20 cellular contexts compared by ENCODE assay signal in genomic region chr16:81127051-81127450, GRCh38. TPM values are rescaled to one million over a fixed set of nuclear protein-coding genes. Genes with fewer than 3 reads are reported as not detected.
DNase-seq lines count a peak whose midpoint lies in the region; ATAC-seq and TF ChIP-seq lines count a peak whose summit lies in the region.
"Had no signal": no experiment of that assay in that cellular context is flagged by ENCODE, and none has a peak within 500 bp of the region (broad histone marks: within the 10 kb centered on the region; RNA-seq: fewer than 3 reads in every experiment).

No MANE protein-coding gene starts in this region.

- no peak overlapping the region for H3K4me3 Mint-ChIP-seq in stimulated activated naive CD8-positive, alpha-beta T cell treated with anti-CD3 and anti-CD28 coated beads, Interleukin-15, amount 100 ng/mL, for 72 hours
- H3K4me3 Mint-ChIP-seq: activated T-cell treated with anti-CD3 and anti-CD28 coated beads, Interleukin-2, amount 50 U/mL, for 72 hours had no signal

- intact Hi-C loops in body of pancreas (cut with DNase I), result no loop called here

- H3K27ac ChIP-seq in SJCRH30 (no peak overlapping the region), suprapubic skin (no peak overlapping the region), gastroesophageal sphincter (no peak overlapping the region), body of pancreas (no peak overlapping the region)

- H3K9me3 ChIP-seq in SJCRH30 (replicated peaks) (no peaks in the 10 kb centered on the region), suprapubic skin (no peaks in the 10 kb centered on the region), gastroesophageal sphincter (no peaks in the 10 kb centered on the region), body of pancreas (no peaks in the 10 kb centered on the region)

- WGBS in suprapubic skin, result 67% methylated on average over 3 of the region's 5 CpGs
- WGBS in gastroesophageal sphincter (ENCODE audit: low coverage in 1 of 2), 2 donors, result 73 to 75% methylated on average over 2 to 5 of the region's 5 CpGs
- WGBS in body of pancreas, 2 donors, result 59 to 68% methylated on average over 2 to 5 of the region's 5 CpGs

- H3K9me3 Mint-ChIP-seq in stimulated activated naive CD8-positive, alpha-beta T cell treated with anti-CD3 and anti-CD28 coated beads, Interleukin-15, amount 100 ng/mL, for 72 hours, result no peaks in the 10 kb centered on the region
- H3K9me3 Mint-ChIP-seq: activated T-cell treated with anti-CD3 and anti-CD28 coated beads, Interleukin-2, amount 50 U/mL, for 72 hours had no signal

- no peak overlapping the region for H3K27ac Mint-ChIP-seq in stimulated activated naive CD8-positive, alpha-beta T cell treated with anti-CD3 and anti-CD28 coated beads, Interleukin-15, amount 100 ng/mL, for 72 hours
- H3K27ac Mint-ChIP-seq: activated T-cell treated with anti-CD3 and anti-CD28 coated beads, Interleukin-2, amount 50 U/mL, for 72 hours had no signal

- no peak overlapping the region for H3K4me3 ChIP-seq in SJCRH30
- H3K4me3 ChIP-seq in fibroblast of mammary gland (ENCODE audit: control insufficient read depth, low read depth, low read length), result no peak overlapping the region
- H3K4me3 ChIP-seq in suprapubic skin, result no peak overlapping the region
- H3K4me3 ChIP-seq in gastroesophageal sphincter, result no peak overlapping the region
- H3K4me3 ChIP-seq in body of pancreas, result no peak overlapping the region

- in situ Hi-C loops in ACHN (cut with HindIII; ENCODE audit: low pct_ligation_motif_present, low pct_unique_long_range_greater_than_20kb, low sequenced_read_pairs), result no loop called here

- ATAC-seq in stimulated activated naive CD8-positive, alpha-beta T cell treated with anti-CD3 and anti-CD28 coated beads, Interleukin-15, amount 100 ng/mL, for 72 hours, result no peak
- ATAC-seq in gastroesophageal sphincter (no peak), body of pancreas (no peak)
- ATAC-seq: activated T-cell treated with anti-CD3 and anti-CD28 coated beads, Interleukin-2, amount 50 U/mL, for 72 hours; SK-N-SH treated with all-trans-retinoic acid at 6 μM for 48 hours; stimulated activated naive CD8-positive, alpha-beta T cell treated with anti-CD3 and anti-CD28 coated beads, Interleukin-15, Interleukin-2, amounts not matched to agents 100 U/mL and 50 U/mL, for 24 hours had no signal

- TF ChIP-seq CTCF in fibroblast of mammary gland (conservative IDR thresholded peaks at IDR 0.05; ENCODE audit: control insufficient read depth, insufficient read depth, low read depth, low read length), result no peak
- no peak for TF ChIP-seq CTCF in suprapubic skin (IDR thresholded peaks at IDR 0.05)
- no peak for TF ChIP-seq CTCF in gastroesophageal sphincter (IDR thresholded peaks at IDR 0.05)
- no peak for TF ChIP-seq CTCF in body of pancreas (IDR thresholded peaks at IDR 0.05)

- TF ChIP-seq POLR2A in suprapubic skin (IDR thresholded peaks at IDR 0.05) (no peak), gastroesophageal sphincter (IDR thresholded peaks at IDR 0.05) (no peak), body of pancreas (IDR thresholded peaks at IDR 0.05) (no peak)

- H3K4me1 ChIP-seq in SJCRH30, result no peaks in the 10 kb centered on the region
- no peaks in the 10 kb centered on the region for H3K4me1 ChIP-seq in suprapubic skin
- H3K4me1 ChIP-seq in gastroesophageal sphincter, result no peaks in the 10 kb centered on the region
- H3K4me1 ChIP-seq in body of pancreas, result no peaks in the 10 kb centered on the region

- no peaks in the 10 kb centered on the region for H3K4me1 Mint-ChIP-seq in stimulated activated naive CD8-positive, alpha-beta T cell treated with anti-CD3 and anti-CD28 coated beads, Interleukin-15, amount 100 ng/mL, for 72 hours

- H3K27me3 Mint-ChIP-seq in stimulated activated naive CD8-positive, alpha-beta T cell treated with anti-CD3 and anti-CD28 coated beads, Interleukin-15, amount 100 ng/mL, for 72 hours, result no peaks in the 10 kb centered on the region

- DNase-seq in ACHN (peak; percentile 49), GOT3 (lab: John Stamatoyannopoulos, UW) (peak; percentile 41), SJCRH30 (peak; percentile 5 to 6), fibroblast of mammary gland (ENCODE audit: low read depth) (peak; percentile 24), suprapubic skin (ENCODE audit: low spot score in 2 of 2) (no peak), body of pancreas (no peak)
- DNase-seq in stimulated activated naive CD8-positive, alpha-beta T cell treated with anti-CD3 and anti-CD28 coated beads, Interleukin-15, amount 100 ng/mL, for 72 hours, result no peak
- DNase-seq: activated CD4-positive, alpha-beta T cell treated with anti-CD3 and anti-CD28 coated beads, Interleukin-2, amount 50 U/mL, for 48 hours; activated T-cell treated with anti-CD3 and anti-CD28 coated beads, Interleukin-2, amount 50 U/mL, for 72 hours; amygdala; cortex of kidney; midbrain; MM.1S; NCI-H187; NCI-H510A treated with DMSO at 0.1 percent for 48 hours; retina; stimulated activated CD4-positive, alpha-beta T cell treated with anti-CD3 and anti-CD28 coated beads, Interleukin-15, amount 100 ng/mL, for 24 hours; stimulated activated naive CD8-positive, alpha-beta T cell treated with anti-CD3 and anti-CD28 coated beads, Interleukin-15, Interleukin-2, amounts not matched to agents 100 U/mL and 50 U/mL, for 24 hours had no signal

- H3K27me3 ChIP-seq in SJCRH30 (no peaks in the 10 kb centered on the region), suprapubic skin (no peaks in the 10 kb centered on the region), gastroesophageal sphincter (no peaks in the 10 kb centered on the region), body of pancreas (no peaks in the 10 kb centered on the region)

- TF ChIP-seq EP300 in suprapubic skin (IDR thresholded peaks at IDR 0.05) (no peak), gastroesophageal sphincter (IDR thresholded peaks at IDR 0.05) (no peak)

- H3K36me3 ChIP-seq in SJCRH30 (no peaks in the 10 kb centered on the region), suprapubic skin (peaks cover 4% of the 10 kb centered on the region), gastroesophageal sphincter (no peaks in the 10 kb centered on the region), body of pancreas (replicated peaks in 1 of 2; ENCODE audit: insufficient read depth in 1 of 2, low read depth in 2 of 2) (no peaks in the 10 kb centered on the region)

RNA-seq across cellular contexts. Expression of gene GCSH, which starts 30.9 kb away (rescaled TPM):
- 54.7 and 56.2 TPM in 2 replicates for total RNA-seq in SJCRH30 (2014; rRNA removed; shearing (Covaris generic))
- total RNA-seq in suprapubic skin (10 to 100 TPM in 2 of 4 donors, 1 to 10 TPM in 2; 4.7 to 16.6 (median 10.2) TPM), gastroesophageal sphincter (10 to 100 TPM; 11.8 to 22.4 (median 12.8) TPM), body of pancreas (10 to 100 TPM in 1 of 2 donors, 1 to 10 TPM in 1; 7.3 to 17.8 TPM)

RNA-seq across cellular contexts. Expression of gene C16orf46, which starts 50.0 kb away (rescaled TPM):
- total RNA-seq in SJCRH30 (2014; rRNA removed; shearing (Covaris generic)), result 0.23 and 0.32 TPM in 2 replicates
- total RNA-seq in suprapubic skin (1 to 10 TPM in 1 of 4 donors, under 1 TPM in 2, not detected in 1; 0.57 to 2.2 (median 0.81) TPM), gastroesophageal sphincter (1 to 10 TPM in 1 of 4 donors, under 1 TPM in 2, not detected in 1; 0.42 to 3.9 (median 0.62) TPM), body of pancreas (under 1 TPM; 0.33 to 0.52 TPM)

Comparison
In these comparisons a context has a peak if more than half of its experiments do, and no peak if none do; other contexts are left out.
1. DNase-seq: peak in ACHN (single experiment), GOT3 (single experiment), SJCRH30 (2 of 2) and fibroblast of mammary gland (single experiment); none in stimulated activated naive CD8-positive, alpha-beta T cell treated with anti-CD3 and anti-CD28 coated beads, Interleukin-15, amount 100 ng/mL, for 72 hours (0 of 2), suprapubic skin (0 of 2) and body of pancreas (0 of 4).